ENCODE assay signal across 13 cellular contexts in the genomic region with DNA sequence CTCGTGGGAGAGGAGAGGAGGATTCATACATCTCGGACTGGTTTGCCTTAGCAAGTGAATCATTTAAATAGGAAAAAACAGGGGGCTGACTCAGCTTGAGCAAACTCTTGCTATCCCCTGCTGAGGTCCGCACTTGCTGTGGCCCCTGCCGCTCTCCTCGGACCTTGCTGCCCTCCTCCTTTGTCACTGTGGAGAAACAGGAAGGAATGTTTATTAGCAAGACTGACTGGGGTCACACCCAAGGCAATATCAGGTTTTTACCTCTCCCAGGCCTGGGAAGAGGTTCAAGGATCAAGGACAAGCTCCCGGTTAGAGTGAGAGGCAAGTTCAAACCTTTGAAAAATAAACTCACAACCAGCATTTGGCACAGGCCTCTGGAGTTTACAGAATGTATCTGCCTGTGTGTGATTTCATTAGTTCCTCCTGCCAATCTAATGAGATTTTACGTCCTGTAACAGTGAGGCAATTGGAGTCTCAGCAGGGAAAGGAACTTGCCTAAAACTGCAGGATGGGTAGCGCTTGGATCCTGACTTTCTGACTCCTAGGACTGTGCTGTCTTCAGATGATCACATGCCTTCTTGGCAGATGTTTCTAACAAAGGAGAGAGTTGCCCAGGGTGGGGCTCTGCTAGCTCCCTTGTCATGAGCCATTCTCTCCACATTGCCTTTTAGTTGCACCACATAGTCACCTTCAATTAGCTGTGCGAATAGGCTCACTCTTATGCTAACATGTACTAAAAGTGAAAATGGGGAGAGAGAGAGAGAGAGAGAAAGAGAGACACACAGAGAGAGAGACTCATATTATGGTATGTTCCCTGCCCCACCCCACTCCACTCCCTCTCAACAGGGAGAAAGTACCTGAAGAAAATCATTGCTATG.
DNase-seq lines count a peak whose midpoint lies in the region; ATAC-seq, FAIRE-seq and TF ChIP-seq lines count a peak whose summit lies in the region.
"Had no signal": no experiment of that assay in that cellular context is flagged by ENCODE, and none has a peak within 500 bp of the region (broad histone marks: within the 10 kb centered on the region; RNA-seq: fewer than 3 reads in every experiment).

No MANE protein-coding gene starts in this region.

- peaks cover 18% of the 10 kb centered on the region for H3K4me1 ChIP-seq in HUES48 (ENCODE audit: control insufficient read depth, insufficient read depth, low read length)
- H3K4me1 ChIP-seq in astrocyte (ENCODE audit: insufficient read depth, low read length) = peaks cover 39% of the 10 kb centered on the region
- H3K4me1 ChIP-seq in keratinocyte (ENCODE audit: control insufficient read depth, extremely low read depth, insufficient read depth, low read length) = peaks cover 24% of the 10 kb centered on the region
- no peaks in the 10 kb centered on the region for H3K4me1 ChIP-seq in gastrocnemius medialis

- H3K27ac ChIP-seq in HUES48 (ENCODE audit: low read depth, low read length) = peak overlapping the region; percentile 87
- H3K27ac ChIP-seq in astrocyte (ENCODE audit: low read depth, low read length) = peak overlapping the region; percentile 89
- peak overlapping the region; percentile 81 for H3K27ac ChIP-seq in keratinocyte (ENCODE audit: control insufficient read depth, insufficient read depth, low read length)
- no peak overlapping the region for H3K27ac ChIP-seq in gastrocnemius medialis

- H2AFZ ChIP-seq in astrocyte (ENCODE audit: low read depth, low read length) (peak overlapping the region; percentile 31), keratinocyte (ENCODE audit: control insufficient read depth, low read length) (peak overlapping the region; percentile 72)

- H3K4me3 Mint-ChIP-seq in astrocyte (ENCODE audit: unreplicated experiment) = peak overlapping the region; percentile 69
- H3K4me3 Mint-ChIP-seq in activated CD4-positive, alpha-beta memory T cell treated with anti-CD3 and anti-CD28 coated beads, Interleukin-2, amount 10 ng/mL, durations not matched to agents 7 days and 5 days = no peak overlapping the region
- H3K4me3 Mint-ChIP-seq: T-helper 1 cell treated with Interleukin-12 subunit alpha and Interleukin-12 subunit beta and Interleukin-4 antibody, amounts not matched to agents 30 μg/mL and 1 μg/mL, for 36 hours had no signal

- H3K4me2 ChIP-seq in astrocyte (ENCODE audit: low read length) (peak overlapping the region; percentile 61), keratinocyte (ENCODE audit: control insufficient read depth, extremely low read depth, insufficient read depth, low read depth, low read length) (peak overlapping the region; percentile 10)

- no peak for TF ChIP-seq CTCF in astrocyte (IDR thresholded peaks at IDR 0.05; ENCODE audit: insufficient read depth, low read depth, low read length)
- no peak for TF ChIP-seq CTCF in keratinocyte (optimal IDR thresholded peaks at IDR 0.05 in 1 of 3, IDR thresholded peaks at IDR 0.05 in 1 of 3, conservative IDR thresholded peaks at IDR 0.05 in 1 of 3; ENCODE audit: extremely low read depth in 1 of 3, insufficient read depth in 2 of 3, low read length in 3 of 3)
- no peak for TF ChIP-seq CTCF in gastrocnemius medialis (IDR thresholded peaks at IDR 0.05 in 4 of 5, conservative IDR thresholded peaks at IDR 0.05 in 1 of 5)

- peak overlapping the region; percentile 7; the same call in 1 of the 2 replicates for H3K9ac ChIP-seq in HUES48 (ENCODE audit: low read depth, low read length)
- peak overlapping the region; percentile 76 for H3K9ac ChIP-seq in astrocyte (ENCODE audit: low read length)
- peak overlapping the region; percentile 53 for H3K9ac ChIP-seq in keratinocyte (ENCODE audit: control insufficient read depth, extremely low read depth, insufficient read depth, low read length)

- H3K9me3 ChIP-seq in HUES48 (ENCODE audit: control insufficient read depth, insufficient read depth, low read length) (no peaks in the 10 kb centered on the region), astrocyte (ENCODE audit: insufficient read depth, low read depth, low read length) (no peaks in the 10 kb centered on the region), keratinocyte (ENCODE audit: control insufficient read depth, low read depth, low read length) (peaks cover 4% of the 10 kb centered on the region), gastrocnemius medialis (no peaks in the 10 kb centered on the region)

- intact Hi-C loops in gastrocnemius medialis (cut with DNase I; ENCODE audit: low total_unique reads) = loop anchor here (2.0 kb wide), 1 partner anchor 305 kb away; no protein-coding TSS in a partner anchor

- H3K4me3 ChIP-seq in HUES48 (ENCODE audit: low read depth, low read length) (0 out of 2 replicates have a peak overlapping the region, but pooled peaks have one; percentile 6), astrocyte (ENCODE audit: insufficient read depth, low read depth, low read length) (peak overlapping the region; percentile 6), keratinocyte (ENCODE audit: control insufficient read depth in 2 of 3, extremely low read depth in 1 of 3, insufficient read depth in 2 of 3, low read depth in 1 of 3, low read length in 3 of 3) (no peak overlapping the region), gastrocnemius medialis (no peak overlapping the region)

- ATAC-seq in gastrocnemius medialis = peak; percentile 36 to 39
- no peak for ATAC-seq in HG02610 (IDR thresholded peaks at IDR 0.05; ENCODE audit: unreplicated experiment)
- no peak for ATAC-seq in GM21576 (IDR thresholded peaks at IDR 0.05; ENCODE audit: unreplicated experiment)

- H3K36me3 ChIP-seq in HUES48 (ENCODE audit: control insufficient read depth, insufficient read depth, low read length) = no peaks in the 10 kb centered on the region
- no peaks in the 10 kb centered on the region for H3K36me3 ChIP-seq in astrocyte (ENCODE audit: insufficient read depth, low read length)
- H3K36me3 ChIP-seq in keratinocyte (ENCODE audit: control insufficient read depth in 2 of 2, extremely low read depth in 1 of 2, insufficient read depth in 2 of 2, low read length in 2 of 2) = no peaks in the 10 kb centered on the region
- no peaks in the 10 kb centered on the region for H3K36me3 ChIP-seq in gastrocnemius medialis

- H3K27me3 Mint-ChIP-seq in astrocyte (ENCODE audit: low read depth, unreplicated experiment) = no peaks in the 10 kb centered on the region
- H3K27me3 Mint-ChIP-seq in activated CD4-positive, alpha-beta memory T cell treated with anti-CD3 and anti-CD28 coated beads, Interleukin-2, amount 10 ng/mL, durations not matched to agents 7 days and 5 days = peaks cover 54% of the 10 kb centered on the region

- H3K9me1 ChIP-seq in keratinocyte (ENCODE audit: control insufficient read depth, extremely low read depth, insufficient read depth, low read length) = no peaks in the 10 kb centered on the region

- FAIRE-seq in astrocyte (lab: Jason Lieb, UNC) (peak; percentile 76), keratinocyte (lab: Jason Lieb, UNC) (peak; percentile 96)

- TF ChIP-seq POLR2A in gastrocnemius medialis (IDR thresholded peaks at IDR 0.05) = no peak

- H3K36me3 Mint-ChIP-seq in astrocyte (ENCODE audit: low read depth, unreplicated experiment) = peaks cover 4% of the 10 kb centered on the region
- H3K36me3 Mint-ChIP-seq in activated CD4-positive, alpha-beta memory T cell treated with anti-CD3 and anti-CD28 coated beads, Interleukin-2, amount 10 ng/mL, durations not matched to agents 7 days and 5 days (ENCODE audit: low read depth) = no peaks in the 10 kb centered on the region

- peak overlapping the region; percentile 98 for H3K27ac Mint-ChIP-seq in astrocyte (ENCODE audit: unreplicated experiment)
- H3K27ac Mint-ChIP-seq in activated CD4-positive, alpha-beta memory T cell treated with anti-CD3 and anti-CD28 coated beads, Interleukin-2, amount 10 ng/mL, durations not matched to agents 7 days and 5 days = no peak overlapping the region
- H3K27ac Mint-ChIP-seq: T-helper 1 cell treated with Interleukin-12 subunit alpha and Interleukin-12 subunit beta and Interleukin-4 antibody, amounts not matched to agents 30 μg/mL and 1 μg/mL, for 36 hours had no signal

- H3K9me3 Mint-ChIP-seq in astrocyte (ENCODE audit: unreplicated experiment) = peaks cover 6% of the 10 kb centered on the region
- no peaks in the 10 kb centered on the region for H3K9me3 Mint-ChIP-seq in activated CD4-positive, alpha-beta memory T cell treated with anti-CD3 and anti-CD28 coated beads, Interleukin-2, amount 10 ng/mL, durations not matched to agents 7 days and 5 days
- H3K9me3 Mint-ChIP-seq: T-helper 1 cell treated with Interleukin-12 subunit alpha and Interleukin-12 subunit beta and Interleukin-4 antibody, amounts not matched to agents 30 μg/mL and 1 μg/mL, for 36 hours had no signal

- H4K20me1 ChIP-seq in astrocyte (ENCODE audit: insufficient read depth, low read length) (no peaks in the 10 kb centered on the region), keratinocyte (ENCODE audit: control insufficient read depth, extremely low read depth, insufficient read depth, low read length) (no peaks in the 10 kb centered on the region)

- in situ Hi-C loops in gastrocnemius medialis (cut with MboI; ENCODE audit: low sequenced_read_pairs in 4 of 4) = loop anchor here (5.0 to 25.0 kb wide), 4 partner anchors 105 to 305 kb away; a partner anchor contains a TSS

- CTCF ChIA-PET in activated CD4-positive, alpha-beta memory T cell treated with anti-CD3 and anti-CD28 coated beads, Interleukin-2, amount 10 ng/mL, durations not matched to agents 7 days and 5 days (lab: Charles Lee) = interaction anchor here (1.1 to 5.9 kb wide), 11 partner anchors 9 to 304 kb away, joined by 3 to 60 read pairs (median 11); a partner anchor contains a TSS

- H3K79me2 ChIP-seq in astrocyte (ENCODE audit: insufficient read depth, low read length) (no peaks in the 10 kb centered on the region), keratinocyte (ENCODE audit: control insufficient read depth, insufficient read depth, low read length) (no peaks in the 10 kb centered on the region)

- H3K27me3 ChIP-seq in HUES48 (ENCODE audit: control insufficient read depth, insufficient read depth, low read length) (no peaks in the 10 kb centered on the region), astrocyte (ENCODE audit: insufficient read depth, low read length) (no peaks in the 10 kb centered on the region), keratinocyte (ENCODE audit: control insufficient read depth, extremely low read depth, insufficient read depth, low read length) (no peaks in the 10 kb centered on the region), gastrocnemius medialis (no peaks in the 10 kb centered on the region)

- DNase-seq in astrocyte (ENCODE audit: low read depth) (peak; percentile 84), keratinocyte (ENCODE audit: low read depth, low spot score) (no peak), gastrocnemius medialis (peak in 1 of 2 donors; percentile 16), SIG-M5 treated with dmso at 0.1 percent for 504 hours (lab: John Stamatoyannopoulos, UW; ENCODE audit: unreplicated experiment) (no peak)
- DNase-seq in activated CD4-positive, alpha-beta memory T cell treated with anti-CD3 and anti-CD28 coated beads, Interleukin-2, amount 10 ng/mL, durations not matched to agents 7 days and 5 days = no peak
- DNase-seq: activated effector memory CD4-positive, alpha-beta T cell treated with Interleukin-2 at 50 U/mL for 16 hours; DMS79 treated with DMSO at 0.1 percent for 48 hours; NCI-H2029; stimulated activated CD4-positive, alpha-beta T cell treated with anti-CD3 and anti-CD28 coated beads, Interleukin-2, amount 100 ng/mL, for 48 hours had no signal

- H3K4me1 Mint-ChIP-seq in astrocyte (ENCODE audit: low read depth, unreplicated experiment) = peaks cover 60% of the 10 kb centered on the region
- H3K4me1 Mint-ChIP-seq in activated CD4-positive, alpha-beta memory T cell treated with anti-CD3 and anti-CD28 coated beads, Interleukin-2, amount 10 ng/mL, durations not matched to agents 7 days and 5 days = peaks cover 19% of the 10 kb centered on the region

- dilution Hi-C loops in keratinocyte (cut with MboI; ENCODE audit: extremely low pct_ligation_motif_present, low sequenced_read_pairs) = loop anchor here (25.0 kb wide), 1 partner anchor 120 kb away; no protein-coding TSS in a partner anchor

- POLR2A ChIA-PET in activated CD4-positive, alpha-beta memory T cell treated with anti-CD3 and anti-CD28 coated beads, Interleukin-2, amount 10 ng/mL, durations not matched to agents 7 days and 5 days (lab: Charles Lee) = interaction anchor here (0.7 to 2.1 kb wide), 8 partner anchors 13 to 123 kb away, joined by 3 to 11 read pairs (median 4); a partner anchor contains a TSS

Comparison
In these comparisons a context has a peak if more than half of its experiments do, and no peak if none do; other contexts are left out.
1. H3K27ac ChIP-seq: peak in HUES48 (single experiment), astrocyte (single experiment) and keratinocyte (single experiment); none in gastrocnemius medialis (0 of 4).
2. H3K4me3 ChIP-seq: peak in HUES48 (single experiment) and astrocyte (single experiment); none in keratinocyte (0 of 3) and gastrocnemius medialis (0 of 4).
3. H3K9ac ChIP-seq: peak in every context shown above with its lines; median percentile 76 in astrocyte; 53 in keratinocyte; 7 in HUES48.
4. ATAC-seq: peak in gastrocnemius medialis (2 of 2); none in HG02610 (single experiment) and GM21576 (single experiment).